4 cellular contexts compared by ENCODE assay signal in the genomic region with DNA sequence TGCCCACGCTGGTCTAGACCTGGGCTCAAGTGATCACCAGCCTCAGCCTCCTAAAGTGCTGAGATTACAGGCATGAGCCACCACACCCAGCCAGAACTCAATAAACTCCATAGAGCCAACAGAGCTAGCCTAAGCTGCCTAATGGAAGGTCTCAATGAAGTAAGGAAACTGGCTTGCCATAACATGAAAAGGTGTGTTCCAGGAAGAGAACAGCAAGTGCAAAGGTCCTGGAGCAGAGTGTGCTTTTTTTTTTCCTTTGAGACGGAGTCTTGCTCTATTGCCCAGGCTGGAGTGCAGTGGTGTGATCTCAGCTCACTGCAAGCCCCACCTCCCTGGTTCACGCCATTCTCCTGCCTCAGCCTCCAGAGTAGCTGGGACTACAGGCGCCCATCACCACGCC. TPM values are rescaled to one million over a fixed set of nuclear protein-coding genes. Genes with fewer than 3 reads are reported as not detected.
"Had no signal": no experiment of that assay in that cellular context is flagged by ENCODE, and none has a peak within 500 bp of the region (broad histone marks: within the 10 kb centered on the region; RNA-seq: fewer than 3 reads in every experiment).

No MANE protein-coding gene starts in this region.

RNA-seq across cellular contexts. Expression of a gene that starts 11.8 kb away (rescaled TPM):
- total RNA-seq: SJSA1 had no signal

RNA-seq across cellular contexts. Expression of a gene that starts 15.0 kb away (rescaled TPM):
- total RNA-seq: SJSA1 had no signal

RNA-seq across cellular contexts. Expression of a gene that starts 37.9 kb away (rescaled TPM):
- total RNA-seq: M059J, Right ventricle myocardium inferior, SJSA1 had no signal
- polyA plus RNA-seq: SK-N-SH had no signal
